Comparison of ENCODE assay signal across 1 cellular context in genomic region chr7:34759477-34760125, GRCh38.
A peak's percentile ranks its signal among the peaks of the same experiment; 100 is the strongest.
TF ChIP-seq lines count a peak whose summit lies in the region.

No MANE protein-coding gene starts in this region.

TF ChIP-seq in HepG2, 621 proteins besides CTCF, POLR2A, EP300 and RAD21 (continued from another document and continues in another):
- TF ChIP-seq GATAD2A (CRISPR knock-in tag; IDR thresholded peaks at IDR 0.05) (peak; percentile 19; the same call in 1 of the 2 replicates), YY1 (IDR thresholded peaks at IDR 0.05; ENCODE audit: insufficient read depth, insufficient replicate concordance, low read depth, low read length) (peak; percentile 32), ZNF382 (CRISPR knock-in tag; IDR thresholded peaks at IDR 0.05; ENCODE audit: borderline replicate concordance) (no peak), SRSF9 (IDR thresholded peaks at IDR 0.05; ENCODE audit: borderline replicate concordance, insufficient read depth, low read depth, low read length, poor library complexity, severe bottlenecking) (no peak), NFE2L2 (IDR thresholded peaks at IDR 0.05; ENCODE audit: low read length) (0 out of 2 replicates have a peak, but pooled peaks have one; percentile 7), ZNF121 (CRISPR knock-in tag; IDR thresholded peaks at IDR 0.05) (no peak), LCORL (IDR thresholded peaks at IDR 0.05) (no peak), LCORL (CRISPR knock-in tag; IDR thresholded peaks at IDR 0.05) (peak; percentile 55), ARHGAP35 (CRISPR knock-in tag; IDR thresholded peaks at IDR 0.05; ENCODE audit: borderline replicate concordance) (no peak), MED1 (CRISPR knock-in tag; IDR thresholded peaks at IDR 0.05) (peak; percentile 27; the same call in 1 of the 2 replicates), REST (IDR thresholded peaks at IDR 0.05; ENCODE audit: borderline replicate concordance in 1 of 2, low read depth in 1 of 2, low read length in 2 of 2) (no peak), ZNF136 (CRISPR knock-in tag; IDR thresholded peaks at IDR 0.05; ENCODE audit: low read depth) (no peak), ZNF7 (CRISPR knock-in tag; IDR thresholded peaks at IDR 0.05) (no peak), IRX3 (CRISPR knock-in tag; IDR thresholded peaks at IDR 0.05; ENCODE audit: borderline replicate concordance, low read depth) (no peak), ZBTB20 (CRISPR knock-in tag; IDR thresholded peaks at IDR 0.05; ENCODE audit: borderline replicate concordance, low read depth) (0 out of 2 replicates have a peak, but pooled peaks have one; percentile 48), PAF1 (CRISPR knock-in tag; IDR thresholded peaks at IDR 0.05) (no peak), BCLAF1 (IDR thresholded peaks at IDR 0.05) (no peak), KDM5B (CRISPR knock-in tag; IDR thresholded peaks at IDR 0.05; ENCODE audit: borderline replicate concordance) (no peak), ZNF343 (CRISPR knock-in tag; IDR thresholded peaks at IDR 0.05) (no peak), TARDBP (CRISPR knock-in tag; IDR thresholded peaks at IDR 0.05) (no peak), ZNF30 (CRISPR knock-in tag; IDR thresholded peaks at IDR 0.05) (no peak), ZNF451 (CRISPR knock-in tag; IDR thresholded peaks at IDR 0.05) (no peak), ZNF713 (CRISPR knock-in tag; IDR thresholded peaks at IDR 0.05) (no peak), SRY (CRISPR knock-in tag; IDR thresholded peaks at IDR 0.05) (no peak), SPEN (CRISPR knock-in tag; IDR thresholded peaks at IDR 0.05; ENCODE audit: low read depth) (no peak), ZNF644 (CRISPR knock-in tag; IDR thresholded peaks at IDR 0.05; ENCODE audit: low read depth) (peak; percentile 46; the same call in 1 of the 2 replicates), AKAP8 (CRISPR knock-in tag; IDR thresholded peaks at IDR 0.05) (no peak), ZNF20 (CRISPR knock-in tag; IDR thresholded peaks at IDR 0.05) (no peak), BHLHE40 (IDR thresholded peaks at IDR 0.05; ENCODE audit: low read length) (no peak), KAT2B (IDR thresholded peaks at IDR 0.05; ENCODE audit: borderline replicate concordance, low read depth, low read length) (no peak), KMT2B (CRISPR knock-in tag; IDR thresholded peaks at IDR 0.05) (no peak), SALL1 (CRISPR knock-in tag; IDR thresholded peaks at IDR 0.05) (0 out of 2 replicates have a peak, but pooled peaks have one; percentile 13), CERS6 (CRISPR knock-in tag; IDR thresholded peaks at IDR 0.05) (no peak), MZF1 (CRISPR knock-in tag; IDR thresholded peaks at IDR 0.05; ENCODE audit: borderline replicate concordance) (no peak), ZMYM4 (CRISPR knock-in tag; IDR thresholded peaks at IDR 0.05) (peak; percentile 45; the same call in 1 of the 2 replicates), E2F2 (CRISPR knock-in tag; IDR thresholded peaks at IDR 0.05; ENCODE audit: borderline replicate concordance) (no peak), TBX2 (CRISPR knock-in tag; IDR thresholded peaks at IDR 0.05; ENCODE audit: borderline replicate concordance) (no peak), KLF12 (CRISPR knock-in tag; IDR thresholded peaks at IDR 0.05; ENCODE audit: borderline replicate concordance) (no peak), EEA1 (CRISPR knock-in tag; IDR thresholded peaks at IDR 0.05; ENCODE audit: borderline replicate concordance) (no peak), ZBTB26 (CRISPR knock-in tag; IDR thresholded peaks at IDR 0.05; ENCODE audit: borderline replicate concordance) (no peak), HNRNPH1 (optimal IDR thresholded peaks at IDR 0.05; ENCODE audit: low read depth, low read length) (no peak), PHB2 (IDR thresholded peaks at IDR 0.05; ENCODE audit: partially characterized antibody) (no peak), ARNTL (CRISPR knock-in tag; IDR thresholded peaks at IDR 0.05) (no peak), HNF4A (CRISPR knock-in tag; IDR thresholded peaks at IDR 0.05) (0 out of 2 replicates have a peak, but pooled peaks have one; percentile 11)
- TF ChIP-seq, protein P1, sequence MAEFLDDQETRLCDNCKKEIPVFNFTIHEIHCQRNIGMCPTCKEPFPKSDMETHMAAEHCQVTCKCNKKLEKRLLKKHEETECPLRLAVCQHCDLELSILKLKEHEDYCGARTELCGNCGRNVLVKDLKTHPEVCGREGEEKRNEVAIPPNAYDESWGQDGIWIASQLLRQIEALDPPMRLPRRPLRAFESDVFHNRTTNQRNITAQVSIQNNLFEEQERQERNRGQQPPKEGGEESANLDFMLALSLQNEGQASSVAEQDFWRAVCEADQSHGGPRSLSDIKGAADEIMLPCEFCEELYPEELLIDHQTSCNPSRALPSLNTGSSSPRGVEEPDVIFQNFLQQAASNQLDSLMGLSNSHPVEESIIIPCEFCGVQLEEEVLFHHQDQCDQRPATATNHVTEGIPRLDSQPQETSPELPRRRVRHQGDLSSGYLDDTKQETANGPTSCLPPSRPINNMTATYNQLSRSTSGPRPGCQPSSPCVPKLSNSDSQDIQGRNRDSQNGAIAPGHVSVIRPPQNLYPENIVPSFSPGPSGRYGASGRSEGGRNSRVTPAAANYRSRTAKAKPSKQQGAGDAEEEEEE (CRISPR knock-in tag; IDR thresholded peaks at IDR 0.05; ENCODE audit: borderline replicate concordance) = no peak
- TF ChIP-seq, protein P2, sequence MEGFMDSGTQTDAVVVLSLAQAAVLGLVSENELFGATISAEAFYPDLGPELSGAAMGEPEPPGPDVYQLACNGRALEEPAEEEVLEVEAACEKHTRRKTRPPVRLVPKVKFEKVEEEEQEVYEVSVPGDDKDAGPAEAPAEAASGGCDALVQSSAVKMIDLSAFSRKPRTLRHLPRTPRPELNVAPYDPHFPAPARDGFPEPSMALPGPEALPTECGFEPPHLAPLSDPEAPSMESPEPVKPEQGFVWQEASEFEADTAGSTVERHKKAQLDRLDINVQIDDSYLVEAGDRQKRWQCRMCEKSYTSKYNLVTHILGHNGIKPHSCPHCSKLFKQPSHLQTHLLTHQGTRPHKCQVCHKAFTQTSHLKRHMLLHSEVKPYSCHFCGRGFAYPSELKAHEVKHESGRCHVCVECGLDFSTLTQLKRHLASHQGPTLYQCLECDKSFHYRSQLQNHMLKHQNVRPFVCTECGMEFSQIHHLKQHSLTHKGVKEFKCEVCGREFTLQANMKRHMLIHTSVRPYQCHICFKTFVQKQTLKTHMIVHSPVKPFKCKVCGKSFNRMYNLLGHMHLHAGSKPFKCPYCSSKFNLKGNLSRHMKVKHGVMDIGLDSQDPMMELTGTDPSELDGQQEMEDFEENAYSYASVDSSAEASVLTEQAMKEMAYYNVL (CRISPR knock-in tag; IDR thresholded peaks at IDR 0.05; ENCODE audit: borderline replicate concordance) = no peak
- TF ChIP-seq, protein P3, sequence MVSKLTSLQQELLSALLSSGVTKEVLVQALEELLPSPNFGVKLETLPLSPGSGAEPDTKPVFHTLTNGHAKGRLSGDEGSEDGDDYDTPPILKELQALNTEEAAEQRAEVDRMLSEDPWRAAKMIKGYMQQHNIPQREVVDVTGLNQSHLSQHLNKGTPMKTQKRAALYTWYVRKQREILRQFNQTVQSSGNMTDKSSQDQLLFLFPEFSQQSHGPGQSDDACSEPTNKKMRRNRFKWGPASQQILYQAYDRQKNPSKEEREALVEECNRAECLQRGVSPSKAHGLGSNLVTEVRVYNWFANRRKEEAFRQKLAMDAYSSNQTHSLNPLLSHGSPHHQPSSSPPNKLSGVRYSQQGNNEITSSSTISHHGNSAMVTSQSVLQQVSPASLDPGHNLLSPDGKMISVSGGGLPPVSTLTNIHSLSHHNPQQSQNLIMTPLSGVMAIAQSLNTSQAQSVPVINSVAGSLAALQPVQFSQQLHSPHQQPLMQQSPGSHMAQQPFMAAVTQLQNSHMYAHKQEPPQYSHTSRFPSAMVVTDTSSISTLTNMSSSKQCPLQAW (CRISPR knock-in tag; IDR thresholded peaks at IDR 0.05) = no peak
